9 cellular contexts compared by ENCODE assay signal in genomic region chr9:109745335-109746283, GRCh38. TPM values are rescaled to one million over a fixed set of nuclear protein-coding genes. Genes with fewer than 3 reads are reported as not detected.
DNase-seq lines count a peak whose midpoint lies in the region; ATAC-seq and TF ChIP-seq lines count a peak whose summit lies in the region.
"Had no signal": no experiment of that assay in that cellular context is flagged by ENCODE, and none has a peak within 500 bp of the region (broad histone marks: within the 10 kb centered on the region; RNA-seq: fewer than 3 reads in every experiment).

No MANE protein-coding gene starts in this region.

- peak; percentile 72 for DNase-seq in NCI-H1092 treated with DMSO at 0.1 percent for 48 hours (lab: John Stamatoyannopoulos, UW)
- DNase-seq in astrocyte of the spinal cord (ENCODE audit: low read depth, low spot score): peak; percentile 73
- DNase-seq in islet precursor cell: peak; percentile 88
- peak; percentile 70 for DNase-seq in thoracic aorta (ENCODE audit: low spot score)
- DNase-seq in GM19240 (ENCODE audit: insufficient read length, low spot score): no peak
- DNase-seq in NCI-H2227 treated with DMSO at 0.1 percent for 48 hours (lab: John Stamatoyannopoulos, UW): no peak
- no peak for DNase-seq in NCI-H2196 (lab: John Stamatoyannopoulos, UW; ENCODE audit: unreplicated experiment)
- DNase-seq: MV-4-11 had no signal

- H3K36me3 ChIP-seq in thoracic aorta: no peaks in the 10 kb centered on the region

- no peaks in the 10 kb centered on the region for H3K9me3 ChIP-seq in thoracic aorta

- H3K27ac ChIP-seq in thoracic aorta: peak overlapping the region; percentile 86 to 92

- in situ Hi-C loops in astrocyte of the spinal cord (cut with HindIII; ENCODE audit: low sequenced_read_pairs): no loop called here

- H3K27me3 ChIP-seq in thoracic aorta (replicated peaks; ENCODE audit: insufficient read depth): no peaks in the 10 kb centered on the region

- ATAC-seq in thoracic aorta (ENCODE audit: insufficient number of reproducible peaks, low FRiP score, low read depth): peak; percentile 93
- ATAC-seq: HCT116 had no signal

- H3K4me1 ChIP-seq in thoracic aorta (ENCODE audit: control insufficient read depth in 1 of 2, low read depth in 2 of 2): peaks cover 22 to 60% of the 10 kb centered on the region in 2 donors

- no peak for TF ChIP-seq CTCF in astrocyte of the spinal cord (IDR thresholded peaks at IDR 0.05; ENCODE audit: low read depth, low read length)
- TF ChIP-seq CTCF in thoracic aorta (IDR thresholded peaks at IDR 0.05): no peak

- H3K4me3 ChIP-seq in astrocyte of the spinal cord (ENCODE audit: low read depth, low read length) (no peak overlapping the region), thoracic aorta (peak overlapping the region; percentile 50)

RNA-seq across cellular contexts. Expression of gene PALM2AKAP2, which starts 34.4 kb away (rescaled TPM):
- 10 to 100 TPM; 45.9 to 84.2 TPM for total RNA-seq in thoracic aorta

Comparison
In these comparisons a context has a peak if more than half of its experiments do, and no peak if none do; other contexts are left out.
1. DNase-seq: peak in NCI-H1092 treated with DMSO at 0.1 percent for 48 hours (single experiment), astrocyte of the spinal cord (single experiment), islet precursor cell (single experiment) and thoracic aorta (single experiment); none in GM19240 (single experiment), NCI-H2227 treated with DMSO at 0.1 percent for 48 hours (single experiment) and NCI-H2196 (single experiment).